Comparison of ENCODE assay signal across 21 cellular contexts in genomic region chr10:599767-600166, GRCh38.
DNase-seq lines count a peak whose midpoint lies in the region; ATAC-seq and TF ChIP-seq lines count a peak whose summit lies in the region.
"Had no signal": no experiment of that assay in that cellular context is flagged by ENCODE, and none has a peak within 500 bp of the region (broad histone marks: within the 10 kb centered on the region; RNA-seq: fewer than 3 reads in every experiment).

No MANE protein-coding gene starts in this region.

- ATAC-seq in omental fat pad (ENCODE audit: low FRiP score): no peak

- POLR2A ChIA-PET in AG04450 (lab: Yijun Ruan, JAX): no interaction called here

- peaks cover 6 to 52% of the 10 kb centered on the region in 2 donors for H3K4me1 ChIP-seq in ascending aorta
- peaks cover 62% of the 10 kb centered on the region for H3K4me1 ChIP-seq in muscle layer of colon (ENCODE audit: insufficient read depth, low read length)
- H3K4me1 ChIP-seq in sigmoid colon: peaks cover 0 to 75% (median 75%) of the 10 kb centered on the region in 4 donors
- H3K4me1 ChIP-seq: BE2C had no signal

- no peaks in the 10 kb centered on the region for H3K27me3 Mint-ChIP-seq in nephron progenitor cell (ENCODE audit: low read depth, poor library complexity)
- H3K27me3 Mint-ChIP-seq: CD4-positive, CD25-positive, alpha-beta regulatory T cell had no signal

- no peaks in the 10 kb centered on the region for H3K36me3 ChIP-seq in ascending aorta
- H3K36me3 ChIP-seq in muscle layer of colon (ENCODE audit: insufficient read depth, low read length): no peaks in the 10 kb centered on the region
- H3K36me3 ChIP-seq in sigmoid colon: no peaks in the 10 kb centered on the region
- H3K36me3 ChIP-seq: BE2C had no signal

- H3K27ac Mint-ChIP-seq in nephron progenitor cell: no peak overlapping the region
- H3K27ac Mint-ChIP-seq: CD4-positive, CD25-positive, alpha-beta regulatory T cell had no signal

- no peaks in the 10 kb centered on the region; the same call in 1 of the 2 replicates for H3K9me3 ChIP-seq in AG04450 (ENCODE audit: control insufficient read depth, insufficient read depth, low read length)
- no peaks in the 10 kb centered on the region for H3K9me3 ChIP-seq in ascending aorta
- H3K9me3 ChIP-seq in muscle layer of colon (ENCODE audit: low read length): no peaks in the 10 kb centered on the region
- no peaks in the 10 kb centered on the region for H3K9me3 ChIP-seq in sigmoid colon
- H3K9me3 ChIP-seq: BE2C had no signal

- DNase-seq in AG04450 (ENCODE audit: low read depth, low spot score) (no peak), ascending aorta (ENCODE audit: low spot score in 2 of 2) (no peak), sigmoid colon (no peak), nephron progenitor cell (no peak), NCI-H524 (lab: John Stamatoyannopoulos, UW) (no peak), omental fat pad (ENCODE audit: low spot score) (no peak), amygdala (lab: John Stamatoyannopoulos, UW) (no peak)
- DNase-seq: 8988T; BE2C; CD4-positive, CD25-positive, alpha-beta regulatory T cell; COR-L47; DMS 273 treated with DMSO at 0.1 percent for 48 hours; H7; Karpas-422; NCI-H1436; NCI-H1930; NCI-H226; NCI-H524 treated with DMSO at 0.1 percent for 48 hours had no signal

- H3K27ac ChIP-seq in AG04450 (ENCODE audit: low read depth, low read length) (peak overlapping the region; percentile 99), ascending aorta (peak overlapping the region; percentile 92 to 95), muscle layer of colon (ENCODE audit: low read depth, low read length) (peak overlapping the region; percentile 3), sigmoid colon (peak overlapping the region; percentile 4 to 79 (median 72))
- H3K27ac ChIP-seq: HL-60 had no signal

- H3K36me3 Mint-ChIP-seq in nephron progenitor cell (ENCODE audit: low read depth): no peaks in the 10 kb centered on the region
- H3K36me3 Mint-ChIP-seq: CD4-positive, CD25-positive, alpha-beta regulatory T cell; IgD-negative memory B cell had no signal

- no peak overlapping the region for H3K4me3 Mint-ChIP-seq in nephron progenitor cell
- H3K4me3 Mint-ChIP-seq: CD4-positive, CD25-positive, alpha-beta regulatory T cell had no signal

- no peak overlapping the region for H3K4me3 ChIP-seq in AG04450 (ENCODE audit: low read depth, low read length)
- no peak overlapping the region for H3K4me3 ChIP-seq in ascending aorta
- no peak overlapping the region for H3K4me3 ChIP-seq in muscle layer of colon (ENCODE audit: low read depth in 1 of 2, low read length in 2 of 2)
- no peak overlapping the region for H3K4me3 ChIP-seq in sigmoid colon

- WGBS in sigmoid colon, 2 donors: 88 to 94% methylated on average over 9 of the region's 9 CpGs

- no peaks in the 10 kb centered on the region for H3K9me3 Mint-ChIP-seq in nephron progenitor cell
- H3K9me3 Mint-ChIP-seq: CD4-positive, CD25-positive, alpha-beta regulatory T cell; IgD-negative memory B cell had no signal

- CTCF ChIA-PET in AG04450 (lab: Charles Lee): no interaction called here

- no peak overlapping the region for H3K9ac ChIP-seq in muscle layer of colon (ENCODE audit: low read length)

- H3K27me3 ChIP-seq in AG04450 (ENCODE audit: control insufficient read depth, insufficient read depth, low read length): no peaks in the 10 kb centered on the region
- no peaks in the 10 kb centered on the region for H3K27me3 ChIP-seq in ascending aorta
- H3K27me3 ChIP-seq in muscle layer of colon (ENCODE audit: control insufficient read depth in 1 of 2, insufficient read depth in 2 of 2, low read length in 2 of 2): no peaks in the 10 kb centered on the region
- H3K27me3 ChIP-seq in sigmoid colon: no peaks in the 10 kb centered on the region
- H3K27me3 ChIP-seq: BE2C had no signal

- TF ChIP-seq EP300 in sigmoid colon (IDR thresholded peaks at IDR 0.05): no peak

- peaks cover 69% of the 10 kb centered on the region for H3K4me1 Mint-ChIP-seq in nephron progenitor cell
- H3K4me1 Mint-ChIP-seq: CD4-positive, CD25-positive, alpha-beta regulatory T cell; IgD-negative memory B cell had no signal

- TF ChIP-seq CTCF in AG04450 (IDR thresholded peaks at IDR 0.05; ENCODE audit: low read depth, low read length): no peak
- no peak for TF ChIP-seq CTCF in ascending aorta (IDR thresholded peaks at IDR 0.05)
- no peak for TF ChIP-seq CTCF in sigmoid colon (IDR thresholded peaks at IDR 0.05)
- no peak for TF ChIP-seq CTCF in nephron progenitor cell (IDR thresholded peaks at IDR 0.05)
- TF ChIP-seq CTCF in omental fat pad (IDR thresholded peaks at IDR 0.05): no peak

- no peak for TF ChIP-seq POLR2A in sigmoid colon (IDR thresholded peaks at IDR 0.05)

- intact Hi-C loops in ascending aorta (cut with DNase I): loop anchor here (5.0 kb wide), 1 partner anchor 63 kb away; no protein-coding TSS in a partner anchor
- intact Hi-C loops in sigmoid colon (cut with DNase I): no loop called here

Comparison
In these comparisons a context has a peak if more than half of its experiments do, and no peak if none do; other contexts are left out.
1. H3K27ac ChIP-seq: peak in every context shown above with its lines; median percentile 99 in AG04450; 94 in ascending aorta; 72 in sigmoid colon; 3 in muscle layer of colon.